2 cellular contexts compared by ENCODE assay signal in genomic region chr2:127525692-127526141, GRCh38.
TF ChIP-seq lines count a peak whose summit lies in the region.

No MANE protein-coding gene starts in this region.

TF ChIP-seq in HEK293, 187 proteins besides CTCF, POLR2A, EP300 and RAD21 (continued from another document):
- peak; percentile 42 for TF ChIP-seq PRDM10 (tag by site-specific recombination; IDR thresholded peaks at IDR 0.05)
- no peak for TF ChIP-seq ZNF184 (tag by site-specific recombination; IDR thresholded peaks at IDR 0.05)

TF ChIP-seq in endothelial cell of umbilical vein, 7 proteins besides CTCF, POLR2A, EP300 and RAD21 (continued from another document):
- no peak for TF ChIP-seq MAX (IDR thresholded peaks at IDR 0.05; ENCODE audit: insufficient read depth, insufficient read length)
